Comparison of ENCODE assay signal across 32 cellular contexts in the genomic region with DNA sequence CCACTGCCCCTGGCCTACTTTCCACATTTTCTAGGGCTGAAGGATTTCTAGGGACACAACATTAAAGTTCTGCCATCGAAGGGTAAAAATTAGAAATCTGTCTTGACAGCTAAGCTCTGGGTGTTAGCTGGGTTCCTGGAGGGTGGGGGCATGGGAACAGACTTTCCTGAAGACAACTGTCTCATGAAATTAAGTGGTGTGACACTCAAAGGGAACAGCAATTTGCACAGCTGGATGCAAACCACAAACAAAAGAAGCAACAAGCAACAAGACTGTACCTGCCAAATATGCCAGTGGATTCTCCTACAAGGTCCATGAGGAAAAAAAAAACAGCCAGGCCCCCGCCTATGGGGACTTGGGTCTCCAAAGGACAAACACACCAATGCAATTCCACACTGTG. TPM values are rescaled to one million over a fixed set of nuclear protein-coding genes. Genes with fewer than 3 reads are reported as not detected.
"Had no signal": no experiment of that assay in that cellular context is flagged by ENCODE, and none has a peak within 500 bp of the region (broad histone marks: within the 10 kb centered on the region; RNA-seq: fewer than 3 reads in every experiment).

No MANE protein-coding gene starts in this region.

- H3K9me3 ChIP-seq: body of pancreas, breast epithelium, SJSA1, SK-N-SH had no signal

- H3K27ac ChIP-seq: body of pancreas, breast epithelium, Peyer's patch, SJSA1 had no signal

- H3K4me1 ChIP-seq: body of pancreas, breast epithelium, Peyer's patch, SJSA1 had no signal

- H3K9ac ChIP-seq: SK-N-SH had no signal

- H3K36me3 ChIP-seq: breast epithelium, Peyer's patch, SJSA1 had no signal

- H3K4me2 ChIP-seq: SK-N-SH had no signal

- DNase-seq: activated CD4-positive, alpha-beta T cell treated with anti-CD3 and anti-CD28 coated beads for 36 hours; activated CD4-positive, alpha-beta T cell treated with anti-CD3 and anti-CD28 coated beads, Interleukin-2, amount 10 ng/mL, durations not matched to agents 7 days and 5 days; activated CD4-positive, alpha-beta T cell treated with anti-CD3 and anti-CD28 coated beads, Interleukin-2, amount 50 U/mL, for 48 hours; activated CD8-positive, alpha-beta T cell treated with anti-CD3 and anti-CD28 coated beads, Interleukin-2, amount 10 ng/mL, durations not matched to agents 7 days and 5 days; activated gamma-delta T cell; activated naive CD4-positive, alpha-beta T cell treated with Interleukin-2 at 50 U/mL for 16 hours; activated naive CD8-positive, alpha-beta T cell treated with anti-CD3 and anti-CD28 coated beads, Interleukin-2, amount 10 ng/mL, durations not matched to agents 7 days and 5 days; activated T-cell treated with anti-CD3 and anti-CD28 coated beads, Interleukin-2, amount 50 U/mL, for 24 hours; body of pancreas; Kasumi-1; KBM-7; MM.1S; MV-4-11; NCI-H1092 treated with DMSO at 0.1 percent for 48 hours; NCI-H1436; NCI-H1694 treated with DMSO at 0.1 percent for 48 hours; NCI-H2081; NCI-H2171 treated with DMSO at 0.1 percent for 48 hours; NCI-H2227 treated with DMSO at 0.1 percent for 48 hours; NCI-H446; NCI-H510A treated with DMSO at 0.1 percent for 48 hours; NCI-H526 treated with DMSO at 0.1 percent for 48 hours; NK-92 treated with Interleukin-12 subunit alpha and Interleukin-12 subunit beta, amount 100 ng/mL, for 24 hours; PC-3; Peyer's patch; RPMI8226; SHP77 treated with DMSO at 0.1 percent for 48 hours; SK-N-SH had no signal

- H3K27me3 ChIP-seq: Peyer's patch, SJSA1 had no signal

- ATAC-seq: activated CD4-positive, alpha-beta T cell treated with anti-CD3 and anti-CD28 coated beads for 36 hours; activated CD4-positive, CD25-positive, alpha-beta regulatory T cell treated with anti-CD3 and anti-CD28 coated beads, Interleukin-2, amount 50 U/mL, for 24 hours; activated CD8-positive, alpha-beta T cell treated with anti-CD3 and anti-CD28 coated beads, Interleukin-2, amount 10 ng/mL, durations not matched to agents 7 days and 5 days; body of pancreas; PC-3 had no signal

- H3K4me3 ChIP-seq: body of pancreas, breast epithelium, Peyer's patch, SJSA1 had no signal

RNA-seq across cellular contexts. Expression of a gene that starts 32.5 kb away (rescaled TPM):
- total RNA-seq: activated CD4-positive, alpha-beta T cell treated with anti-CD3 and anti-CD28 coated beads for 36 hours; activated CD4-positive, alpha-beta T cell treated with anti-CD3 and anti-CD28 coated beads, Interleukin-2, amount 10 ng/mL, durations not matched to agents 7 days and 5 days; activated CD8-positive, alpha-beta T cell treated with anti-CD3 and anti-CD28 coated beads, Interleukin-2, amount 10 ng/mL, durations not matched to agents 7 days and 5 days; activated naive CD8-positive, alpha-beta T cell treated with anti-CD3 and anti-CD28 coated beads, Interleukin-2, amount 10 ng/mL, durations not matched to agents 7 days and 5 days; activated T-helper 2 cell treated with anti-CD3 and anti-CD28 coated beads, Interferon-gamma antibody, Interleukin-2, Interleukin-4, amounts not matched to agents 10 μg/mL and 5 μg/mL and 100 μg/mL, durations not matched to agents 14 hours and 24 hours and 36 hours; Peyer's patch; SJSA1 had no signal
